In the genomic region with DNA sequence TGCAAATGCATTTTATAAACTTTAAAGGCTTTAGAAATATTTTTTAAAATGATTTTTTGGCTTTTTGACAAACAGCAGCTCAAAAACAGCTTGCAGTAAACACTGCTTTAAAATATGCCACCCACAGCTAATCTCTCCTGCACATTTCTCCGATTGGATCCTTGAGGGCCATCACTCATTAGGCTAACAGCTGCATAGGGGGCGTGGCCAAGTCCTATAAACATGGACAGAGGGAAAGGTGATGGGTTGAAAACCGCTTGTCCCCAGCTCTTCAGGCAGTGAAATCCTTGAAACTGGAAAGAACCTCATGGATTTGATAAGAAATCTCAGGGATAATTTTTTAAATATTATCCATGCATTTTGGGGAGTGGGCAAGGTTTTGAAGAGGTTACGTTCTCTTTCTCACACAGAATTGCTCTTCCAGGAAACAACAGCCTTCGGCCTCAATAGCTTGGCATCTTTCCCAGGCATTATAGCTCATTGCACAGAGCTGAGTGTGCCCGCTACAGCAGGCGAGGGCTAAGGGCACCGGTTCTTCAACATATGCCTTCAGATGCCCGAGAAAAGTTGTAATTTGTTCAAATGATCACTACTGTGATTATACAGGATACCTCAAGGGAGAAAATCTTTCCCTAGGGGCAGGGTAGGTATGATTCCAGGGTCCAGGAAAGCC, we compare ENCODE assay signal across 19 cellular contexts. TPM values are rescaled to one million over a fixed set of nuclear protein-coding genes. Genes with fewer than 3 reads are reported as not detected.
A peak's percentile ranks its signal among the peaks of the same experiment; 100 is the strongest.
DNase-seq lines count a peak whose midpoint lies in the region; ATAC-seq, FAIRE-seq and TF ChIP-seq lines count a peak whose summit lies in the region.
"Had no signal": no experiment of that assay in that cellular context is flagged by ENCODE, and none has a peak within 500 bp of the region (broad histone marks: within the 10 kb centered on the region; RNA-seq: fewer than 3 reads in every experiment).

No MANE protein-coding gene starts in this region.

- H3K9ac ChIP-seq in HepG2 (ENCODE audit: insufficient read depth, low read depth, low read length): no peak overlapping the region

- no peaks in the 10 kb centered on the region for H3K4me1 Mint-ChIP-seq in activated T-helper 17 cell treated with anti-CD3 and anti-CD28 coated beads, Interleukin-2, amount 50 U/mL, for 72 hours
- H3K4me1 Mint-ChIP-seq: activated CD4-positive, alpha-beta T cell treated with anti-CD3 and anti-CD28 coated beads for 36 hours; CD14-positive monocyte had no signal

- H3K9me3 ChIP-seq in HepG2 (ENCODE audit: low read length): no peaks in the 10 kb centered on the region
- H3K9me3 ChIP-seq: heart right ventricle, left ventricle myocardium inferior, thoracic aorta had no signal

- H3K36me3 Mint-ChIP-seq in activated T-helper 17 cell treated with anti-CD3 and anti-CD28 coated beads, Interleukin-2, amount 50 U/mL, for 72 hours (ENCODE audit: low read depth): no peaks in the 10 kb centered on the region
- H3K36me3 Mint-ChIP-seq: CD14-positive monocyte had no signal

- no peak for ATAC-seq in HepG2
- no peak for ATAC-seq in activated T-helper 17 cell treated with anti-CD3 and anti-CD28 coated beads, Interleukin-2, amount 50 U/mL, for 72 hours (replicated peaks)
- ATAC-seq: activated CD4-positive, alpha-beta T cell treated with anti-CD3 and anti-CD28 coated beads for 36 hours; heart right ventricle had no signal

- no peak for TF ChIP-seq EP300 in HepG2 (IDR thresholded peaks at IDR 0.05; ENCODE audit: low read depth in 2 of 2, low read length in 2 of 2)
- no peak for TF ChIP-seq EP300 in HepG2 (CRISPR knock-in tag; IDR thresholded peaks at IDR 0.05; ENCODE audit: borderline replicate concordance)

- BruUV-seq in HepG2 (replicated peaks; lab: Mats Ljungman, UMichigan): no TSS peak

- intact Hi-C loops in HepG2 (cut with micrococcal nuclease; ENCODE audit: unreplicated experiment): no loop called here

- H3K4me1 ChIP-seq in HepG2 (ENCODE audit: insufficient read depth, low read length): 0 out of 2 replicates have a peak, but pooled peaks cover 13% of the 10 kb centered on the region
- H3K4me1 ChIP-seq: heart right ventricle, left ventricle myocardium inferior had no signal

- no peak for TF ChIP-seq CTCF in HepG2 (CRISPR knock-in tag; IDR thresholded peaks at IDR 0.05)

- H3K4me3 ChIP-seq in HepG2 (replicated peaks in 1 of 3; ENCODE audit: insufficient read depth in 1 of 3, low read depth in 2 of 3, low read length in 3 of 3): no peak overlapping the region
- H3K4me3 ChIP-seq: heart right ventricle, left ventricle myocardium inferior, skin epidermis, thoracic aorta had no signal

- H3K4me3 Mint-ChIP-seq in activated T-helper 17 cell treated with anti-CD3 and anti-CD28 coated beads, Interleukin-2, amount 50 U/mL, for 72 hours: no peak overlapping the region
- H3K4me3 Mint-ChIP-seq: activated CD4-positive, alpha-beta T cell treated with anti-CD3 and anti-CD28 coated beads for 36 hours; activated T-helper 1 cell treated with anti-CD3 and anti-CD28 coated beads, Interleukin-12 subunit alpha, Interleukin-12 subunit beta, Interleukin-2, Interleukin-4 antibody, amounts not matched to agents 30 ng/mL and 10 ng/mL and 1 ng/mL, durations not matched to agents 14 hours and 24 hours and 36 hours; CD14-positive monocyte had no signal

- POLR2A ChIA-PET in HepG2 (lab: Yijun Ruan, JAX): no interaction called here

- H4K20me1 ChIP-seq in HepG2 (ENCODE audit: insufficient read depth, low read length): no peaks in the 10 kb centered on the region

- H3K27me3 ChIP-seq in HepG2 (ENCODE audit: control insufficient read depth in 1 of 2, insufficient read depth in 2 of 2, low read length in 2 of 2): peaks cover 0 to 4% of the 10 kb centered on the region in 2 experiments; a peak in 1 of 5 replicates
- H3K27me3 ChIP-seq: brain microvascular endothelial cell had no signal

- DNase-seq in DMS79 treated with DMSO at 0.1 percent for 48 hours (lab: John Stamatoyannopoulos, UW) (peak; percentile 60), NCI-H1105 treated with DMSO at 0.1 percent for 48 hours (lab: John Stamatoyannopoulos, UW) (peak; percentile 77), SHP77 treated with DMSO at 0.1 percent for 48 hours (lab: John Stamatoyannopoulos, UW) (peak; percentile 88), mucosa of gallbladder (ENCODE audit: low spot score) (peak; percentile 28), HepG2 (ENCODE audit: low spot score) (no peak), MV-4-11 (lab: John Stamatoyannopoulos, UW) (no peak)
- DNase-seq in activated naive CD4-positive, alpha-beta T cell (lab: John Stamatoyannopoulos, UW): no peak
- DNase-seq: activated CD4-positive, alpha-beta T cell treated with anti-CD3 and anti-CD28 coated beads for 36 hours; brain microvascular endothelial cell; heart right ventricle; KBM-7; left ventricle myocardium inferior had no signal

- TF ChIP-seq POLR2A in HepG2 (IDR thresholded peaks at IDR 0.05; ENCODE audit: insufficient read depth in 1 of 2, low read depth in 2 of 2, low read length in 2 of 2): no peak

- H3K27me3 Mint-ChIP-seq in activated T-helper 17 cell treated with anti-CD3 and anti-CD28 coated beads, Interleukin-2, amount 50 U/mL, for 72 hours: peaks cover 18% of the 10 kb centered on the region

- 33% methylated on average over 9 of the region's 9 CpGs for WGBS in HepG2 (ENCODE audit: low lambda C conversion rate)

- FAIRE-seq in HepG2 (lab: Jason Lieb, UNC): no peak
- FAIRE-seq: endometrium had no signal

- no peaks in the 10 kb centered on the region for H3K9me3 Mint-ChIP-seq in activated T-helper 17 cell treated with anti-CD3 and anti-CD28 coated beads, Interleukin-2, amount 50 U/mL, for 72 hours
- H3K9me3 Mint-ChIP-seq: activated T-helper 1 cell treated with anti-CD3 and anti-CD28 coated beads, Interleukin-12 subunit alpha, Interleukin-12 subunit beta, Interleukin-2, Interleukin-4 antibody, amounts not matched to agents 30 ng/mL and 10 ng/mL and 1 ng/mL, durations not matched to agents 14 hours and 24 hours and 36 hours had no signal

- in situ Hi-C loops in HepG2 (cut with HindIII; ENCODE audit: extremely low pct_ligation_motif_present, low pct_unique_long_range_greater_than_20kb): no loop called here

- no peak overlapping the region for H3K4me2 ChIP-seq in HepG2 (ENCODE audit: low read depth, low read length)

- no peak overlapping the region for H3K27ac Mint-ChIP-seq in activated T-helper 17 cell treated with anti-CD3 and anti-CD28 coated beads, Interleukin-2, amount 50 U/mL, for 72 hours
- H3K27ac Mint-ChIP-seq: activated CD4-positive, alpha-beta T cell treated with anti-CD3 and anti-CD28 coated beads for 36 hours; activated T-helper 1 cell treated with anti-CD3 and anti-CD28 coated beads, Interleukin-12 subunit alpha, Interleukin-12 subunit beta, Interleukin-2, Interleukin-4 antibody, amounts not matched to agents 30 ng/mL and 10 ng/mL and 1 ng/mL, durations not matched to agents 14 hours and 24 hours and 36 hours; CD14-positive monocyte had no signal

- no peak for TF ChIP-seq RAD21 in HepG2 (CRISPR knock-in tag; IDR thresholded peaks at IDR 0.05)

- H3K27ac ChIP-seq in HepG2 (ENCODE audit: extremely low read length, insufficient read depth, low read length): no peak overlapping the region
- H3K27ac ChIP-seq: brain microvascular endothelial cell, heart right ventricle, left ventricle myocardium inferior, skin epidermis, thoracic aorta had no signal

- no peak overlapping the region for H2AFZ ChIP-seq in HepG2 (ENCODE audit: low read length)

- no peaks in the 10 kb centered on the region for H3K79me2 ChIP-seq in HepG2 (ENCODE audit: insufficient read depth, low read length)

- CTCF ChIA-PET in HepG2 (lab: Yijun Ruan, JAX; ENCODE audit: low intra/inter-chr PET ratio, low total read pairs): no interaction called here

- no peaks in the 10 kb centered on the region for H3K36me3 ChIP-seq in HepG2 (replicated peaks in 1 of 2; ENCODE audit: control insufficient read depth in 1 of 2, insufficient read depth in 2 of 2, low read length in 2 of 2)
- H3K36me3 ChIP-seq: brain microvascular endothelial cell, heart right ventricle, left ventricle myocardium inferior, thoracic aorta had no signal

RNA-seq across cellular contexts. Expression of a gene that starts 1.7 kb away (rescaled TPM):
- total RNA-seq in mucosa of gallbladder: 0.75 TPM
- not detected in 2 replicates for total RNA-seq in HepG2 (2016; rRNA removed; fragmentation: Illumina TruSeq; extraction: Trizol)
- not detected in 2 replicates for total RNA-seq in HepG2 (2016; cell fraction: cytosol; rRNA removed; fragmentation: Illumina TruSeq; extraction: Trizol; ENCODE audit: low read depth)
- not detected in 2 replicates for total RNA-seq in HepG2 (2016; cell fraction: insoluble cytoplasmic fraction; rRNA removed; fragmentation: Illumina TruSeq; extraction: Trizol)
- total RNA-seq in HepG2 (2016; cell fraction: membrane; rRNA removed; fragmentation: Illumina TruSeq; extraction: Trizol): not detected in 2 replicates
- not detected in 2 replicates for total RNA-seq in HepG2 (2016; cell fraction: nucleus; rRNA removed; fragmentation: Illumina TruSeq; extraction: Trizol)
- polyA plus RNA-seq in HepG2 (2011; rRNA removed): not detected in 2 replicates
- not detected in 2 replicates for polyA plus RNA-seq in HepG2 (2011; cell fraction: cytosol; rRNA removed)
- polyA plus RNA-seq in HepG2 (2011; cell fraction: nucleus; rRNA removed): 0.06 TPM in 1 of 2 replicates, not detected in the other
- 0.04 TPM in 1 of 2 replicates, not detected in the other for polyA plus RNA-seq in HepG2 (2012)
- not detected in 2 replicates for polyA plus RNA-seq in HepG2 (2016; cell fraction: cytosol; fragmentation: Illumina TruSeq; extraction: Trizol; ENCODE audit: low read depth)
- not detected in 2 replicates for polyA plus RNA-seq in HepG2 (2016; cell fraction: insoluble cytoplasmic fraction; fragmentation: Illumina TruSeq; extraction: Trizol; ENCODE audit: low read depth)
- not detected in 2 replicates for polyA plus RNA-seq in HepG2 (2016; cell fraction: membrane; fragmentation: Illumina TruSeq; extraction: Trizol; ENCODE audit: low read depth)
- polyA plus RNA-seq in HepG2 (2016; cell fraction: nucleus; fragmentation: Illumina TruSeq; extraction: Trizol; ENCODE audit: insufficient read depth, low read depth): 0.13 and 0.29 TPM in 2 replicates
- not detected in 2 replicates for polyA minus RNA-seq in HepG2 (2011; rRNA and poly(A)+ RNA removed; ENCODE audit: low replicate concordance)
- not detected in 2 replicates for polyA minus RNA-seq in HepG2 (2011; cell fraction: cytosol; rRNA and poly(A)+ RNA removed)
- not detected in 2 replicates for polyA minus RNA-seq in HepG2 (2011; cell fraction: nucleus; rRNA and poly(A)+ RNA removed)
- not detected for total RNA-seq in activated T-helper 17 cell treated with anti-CD3 and anti-CD28 coated beads, Interleukin-2, amount 50 U/mL, for 72 hours
- total RNA-seq: heart right ventricle, left ventricle myocardium inferior had no signal
- polyA plus RNA-seq: CD14-positive monocyte, neural cell had no signal

Comparison
In these comparisons a context has a peak if more than half of its experiments do, and no peak if none do; other contexts are left out.
1. DNase-seq: peak in DMS79 treated with DMSO at 0.1 percent for 48 hours (single experiment), NCI-H1105 treated with DMSO at 0.1 percent for 48 hours (single experiment), SHP77 treated with DMSO at 0.1 percent for 48 hours (single experiment) and mucosa of gallbladder (single experiment); none in HepG2 (single experiment), MV-4-11 (single experiment) and activated naive CD4-positive, alpha-beta T cell (0 of 4).